1 cellular context compared by ENCODE assay signal in the genomic region with DNA sequence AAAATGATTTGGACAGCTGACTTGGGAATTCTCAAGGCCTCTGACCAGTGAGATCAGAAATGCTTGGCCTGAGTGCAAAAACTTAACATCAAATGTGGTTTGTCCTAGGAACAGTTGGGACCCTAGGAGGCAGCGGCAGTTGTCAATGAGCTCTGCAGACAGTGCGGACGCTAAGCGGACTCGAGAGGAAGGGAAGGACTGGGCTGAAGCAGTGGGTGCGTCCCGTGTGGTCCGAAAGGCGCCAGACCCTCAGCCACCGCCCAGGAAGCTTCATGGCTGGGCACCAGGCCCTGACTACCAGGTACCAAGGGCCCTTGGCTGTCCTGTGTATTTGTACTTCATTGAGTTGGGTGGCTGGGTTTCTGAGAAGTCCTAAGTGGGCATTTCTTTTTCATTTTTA.
TF ChIP-seq lines count a peak whose summit lies in the region.

No MANE protein-coding gene starts in this region.

TF ChIP-seq in K562, 482 proteins besides CTCF, POLR2A, EP300 and RAD21:
- TF ChIP-seq ZNF239 (CRISPR knock-in tag; IDR thresholded peaks at IDR 0.05) (no peak), POLR2G (IDR thresholded peaks at IDR 0.05; ENCODE audit: low read depth, low read length) (peak; percentile 45; the same call in 1 of the 2 replicates)
